Comparison of ENCODE assay signal across 19 cellular contexts in genomic region chr15:101108791-101109190, GRCh38.
DNase-seq lines count a peak whose midpoint lies in the region; ATAC-seq and TF ChIP-seq lines count a peak whose summit lies in the region.
"Had no signal": no experiment of that assay in that cellular context is flagged by ENCODE, and none has a peak within 500 bp of the region (broad histone marks: within the 10 kb centered on the region; RNA-seq: fewer than 3 reads in every experiment).

No MANE protein-coding gene starts in this region.

- no peak overlapping the region for H3K9ac ChIP-seq in neuronal stem cell (ENCODE audit: low read depth, low read length, poor library complexity)

- no peak overlapping the region for H3K4ac ChIP-seq in neuronal stem cell (ENCODE audit: low read length)

- H3K9me3 ChIP-seq in right cardiac atrium (ENCODE audit: control insufficient read depth, low read length), result no peaks in the 10 kb centered on the region
- no peaks in the 10 kb centered on the region for H3K9me3 ChIP-seq in right atrium auricular region
- H3K9me3 ChIP-seq in neuronal stem cell (replicated peaks in 1 of 2; ENCODE audit: control insufficient read depth in 2 of 2, insufficient read depth in 1 of 2, low read depth in 1 of 2, low read length in 2 of 2), result peaks cover 4 to 5% of the 10 kb centered on the region in 2 donors
- H3K9me3 ChIP-seq: A549 had no signal

- H2AFZ ChIP-seq in neuronal stem cell (ENCODE audit: low read length), result no peak overlapping the region
- H2AFZ ChIP-seq: GM23338 had no signal

- no peak overlapping the region for H2BK12ac ChIP-seq in neuronal stem cell (ENCODE audit: low read length)

- H3K4me1 Mint-ChIP-seq in glutamatergic neuron (ENCODE audit: low read depth, unreplicated experiment), result peaks cover 7% of the 10 kb centered on the region
- H3K4me1 Mint-ChIP-seq: CD14-positive monocyte; CD4-positive, alpha-beta memory T cell had no signal

- H2AK5ac ChIP-seq in neuronal stem cell (ENCODE audit: low read depth, low read length), result no peak overlapping the region

- H3K36me3 Mint-ChIP-seq in glutamatergic neuron (ENCODE audit: unreplicated experiment), result no peaks in the 10 kb centered on the region
- H3K36me3 Mint-ChIP-seq: CD14-positive monocyte; CD4-positive, alpha-beta memory T cell had no signal

- H2BK15ac ChIP-seq in neuronal stem cell (ENCODE audit: low read length), result peak overlapping the region; percentile 16

- TF ChIP-seq CTCF in right atrium auricular region (IDR thresholded peaks at IDR 0.05) (no peak), glutamatergic neuron (IDR thresholded peaks at IDR 0.05; ENCODE audit: partially characterized antibody, unreplicated experiment) (no peak)

- H3K27ac ChIP-seq in right cardiac atrium (ENCODE audit: low read length), result no peak overlapping the region
- H3K27ac ChIP-seq in right atrium auricular region, result no peak overlapping the region
- H3K27ac ChIP-seq in neuronal stem cell (replicated peaks; ENCODE audit: low read length), result no peak overlapping the region
- H3K27ac ChIP-seq: 22Rv1, A549, HL-60 had no signal

- no peak overlapping the region for H4K91ac ChIP-seq in neuronal stem cell (ENCODE audit: low read depth, low read length, poor library complexity)

- H3K9me3 Mint-ChIP-seq in glutamatergic neuron (ENCODE audit: unreplicated experiment), result peaks cover 5% of the 10 kb centered on the region
- H3K9me3 Mint-ChIP-seq: GM23338, HFFc6 had no signal

- H3K4me3 Mint-ChIP-seq in glutamatergic neuron (ENCODE audit: unreplicated experiment), result no peak overlapping the region
- H3K4me3 Mint-ChIP-seq: CD14-positive monocyte; CD4-positive, alpha-beta memory T cell; GM23338; HFFc6 had no signal

- no peak overlapping the region for H3K14ac ChIP-seq in neuronal stem cell (ENCODE audit: low read length)

- WGBS in right cardiac atrium, result 97% methylated on average over 7 of the region's 7 CpGs
- WGBS in neuronal stem cell (ENCODE audit: extremely low coverage in 2 of 2, insufficient read length in 2 of 2, insufficient replicate concordance in 1 of 2), 2 donors, result no CpG with 5 or more reads among the region's 7 CpGs

- peak overlapping the region; percentile 22 for H3K27ac Mint-ChIP-seq in glutamatergic neuron (ENCODE audit: unreplicated experiment)
- H3K27ac Mint-ChIP-seq: CD4-positive, alpha-beta memory T cell; GM23338; HFFc6 had no signal

- H3K18ac ChIP-seq in neuronal stem cell (ENCODE audit: low read length), result peak overlapping the region; percentile 19

- no peak overlapping the region for H4K8ac ChIP-seq in neuronal stem cell (ENCODE audit: low read depth, low read length)

- DNase-seq in right cardiac atrium (peak in 2 of 3 donors; percentile 7 to 28), right atrium auricular region (ENCODE audit: low spot score) (no peak), glutamatergic neuron (no peak), neuronal stem cell (ENCODE audit: low spot score) (no peak), SKM-1 treated with dmso at 0.1 percent for 144 hours (lab: John Stamatoyannopoulos, UW; ENCODE audit: unreplicated experiment) (no peak), C1 segment of cervical spinal cord (lab: John Stamatoyannopoulos, UW) (no peak), NCI-H2029 (lab: John Stamatoyannopoulos, UW) (no peak)
- DNase-seq: AML-193; CD4-positive, alpha-beta memory T cell; DMS153; DMS79; GDM1; HFFc6 had no signal

- H3K36me3 ChIP-seq in right atrium auricular region, result no peaks in the 10 kb centered on the region
- no peaks in the 10 kb centered on the region for H3K36me3 ChIP-seq in neuronal stem cell (replicated peaks in 1 of 2; ENCODE audit: control insufficient read depth in 2 of 2, insufficient read depth in 2 of 2, low read length in 2 of 2)

- H3K4me2 ChIP-seq in neuronal stem cell (ENCODE audit: insufficient read depth, low read length, poor library complexity, severe bottlenecking), result no peak overlapping the region
- H3K4me2 ChIP-seq: A549, GM23338 had no signal

- intact Hi-C loops in right cardiac atrium (cut with DNase I), result no loop called here

- H3K4me1 ChIP-seq in right cardiac atrium (ENCODE audit: control insufficient read depth, insufficient read depth, low read length), result no peaks in the 10 kb centered on the region
- H3K4me1 ChIP-seq in right atrium auricular region, result peaks cover 0 to 8% of the 10 kb centered on the region in 2 donors
- peaks cover 7 to 14% of the 10 kb centered on the region in 2 donors for H3K4me1 ChIP-seq in neuronal stem cell (ENCODE audit: control insufficient read depth in 2 of 2, insufficient read depth in 1 of 2, low read depth in 1 of 2, low read length in 2 of 2)

- H2BK5ac ChIP-seq in neuronal stem cell (ENCODE audit: low read length), result no peak overlapping the region

- peaks cover 4% of the 10 kb centered on the region for H3K27me3 Mint-ChIP-seq in glutamatergic neuron (ENCODE audit: unreplicated experiment)
- H3K27me3 Mint-ChIP-seq: CD4-positive, alpha-beta memory T cell had no signal

- no peak overlapping the region for H2BK120ac ChIP-seq in neuronal stem cell (ENCODE audit: low read depth, low read length)

- H3K4me3 ChIP-seq in right cardiac atrium (ENCODE audit: low read length) (no peak overlapping the region), right atrium auricular region (no peak overlapping the region), neuronal stem cell (ENCODE audit: low read length in 2 of 2) (no peak overlapping the region)
- H3K4me3 ChIP-seq: A549, GM23338 had no signal

- no peaks in the 10 kb centered on the region for H3K79me1 ChIP-seq in neuronal stem cell (ENCODE audit: low read depth, low read length)

- no peak overlapping the region for H3K23ac ChIP-seq in neuronal stem cell (ENCODE audit: low read depth, low read length, poor library complexity)

- H3K27me3 ChIP-seq in right cardiac atrium (ENCODE audit: control insufficient read depth, insufficient read depth) (no peaks in the 10 kb centered on the region), right atrium auricular region (no peaks in the 10 kb centered on the region), neuronal stem cell (ENCODE audit: control insufficient read depth in 3 of 3, insufficient read depth in 3 of 3, low read depth in 1 of 3, low read length in 3 of 3) (peaks cover 0 to 2% (median 0%) of the 10 kb centered on the region in 3 experiments)

- no peak for ATAC-seq in right cardiac atrium
- ATAC-seq: A549, GM23338, HCT116 had no signal

Comparison
In these comparisons a context has a peak if more than half of its experiments do, and no peak if none do; other contexts are left out.
1. DNase-seq: peak in right cardiac atrium (2 of 3); none in right atrium auricular region (single experiment), glutamatergic neuron (single experiment), neuronal stem cell (single experiment), SKM-1 treated with dmso at 0.1 percent for 144 hours (single experiment), C1 segment of cervical spinal cord (0 of 14) and NCI-H2029 (single experiment).